ENCODE assay signal across 14 cellular contexts in genomic region chr3:65174713-65175112, GRCh38.
"Had no signal": no experiment of that assay in that cellular context is flagged by ENCODE, and none has a peak within 500 bp of the region (broad histone marks: within the 10 kb centered on the region; RNA-seq: fewer than 3 reads in every experiment).

No MANE protein-coding gene starts in this region.

- H3K36me3 Mint-ChIP-seq: natural killer cell treated with Interleukin-12 subunit alpha and Interleukin-12 subunit beta and Interleukin-15 and Interleukin-18, amount 100 ng/mL, for 72 hours had no signal

- H3K27ac Mint-ChIP-seq: activated T-helper 1 cell treated with anti-CD3 and anti-CD28 coated beads, Interleukin-12 subunit alpha, Interleukin-12 subunit beta, Interleukin-2, Interleukin-4 antibody, amounts not matched to agents 30 ng/mL and 10 ng/mL and 1 ng/mL, durations not matched to agents 14 hours and 24 hours and 36 hours; natural killer cell treated with Interleukin-12 subunit alpha and Interleukin-12 subunit beta and Interleukin-15 and Interleukin-18, amount 100 ng/mL, for 72 hours had no signal

- H3K27me3 ChIP-seq: spleen, upper lobe of left lung had no signal

- H3K4me1 ChIP-seq: psoas muscle had no signal

- H3K27me3 Mint-ChIP-seq: natural killer cell treated with Interleukin-12 subunit alpha and Interleukin-12 subunit beta and Interleukin-15 and Interleukin-18, amount 100 ng/mL, for 72 hours had no signal

- DNase-seq: activated CD4-positive, alpha-beta T cell treated with anti-CD3 and anti-CD28 coated beads for 48 hours; activated naive CD4-positive, alpha-beta T cell; hippocampal formation; psoas muscle; spleen; stimulated activated CD4-positive, alpha-beta T cell treated with anti-CD3 and anti-CD28 coated beads, Interleukin-1b, Interleukin-23, amount 100 ng/mL, for 48 hours; stimulated activated naive CD4-positive, alpha-beta T cell; substantia nigra; T-helper 1 cell; upper lobe of left lung; WERI-Rb-1 had no signal

- H3K4me3 Mint-ChIP-seq: activated T-helper 1 cell treated with anti-CD3 and anti-CD28 coated beads, Interleukin-12 subunit alpha, Interleukin-12 subunit beta, Interleukin-2, Interleukin-4 antibody, amounts not matched to agents 30 ng/mL and 10 ng/mL and 1 ng/mL, durations not matched to agents 14 hours and 24 hours and 36 hours; natural killer cell treated with Interleukin-12 subunit alpha and Interleukin-12 subunit beta and Interleukin-15 and Interleukin-18, amount 100 ng/mL, for 72 hours had no signal

- H3K27ac ChIP-seq: psoas muscle, spleen, upper lobe of left lung, WERI-Rb-1 had no signal

- H3K9me3 ChIP-seq: psoas muscle, upper lobe of left lung had no signal

- H3K4me3 ChIP-seq: psoas muscle, spleen, upper lobe of left lung had no signal

- ATAC-seq: natural killer cell treated with Interleukin-12 subunit alpha and Interleukin-12 subunit beta and Interleukin-15 and Interleukin-18, amount 100 ng/mL, for 72 hours; psoas muscle; sciatic nerve had no signal

- H3K36me3 ChIP-seq: spleen, upper lobe of left lung, WERI-Rb-1 had no signal
